1 cellular context compared by ENCODE assay signal in the genomic region with DNA sequence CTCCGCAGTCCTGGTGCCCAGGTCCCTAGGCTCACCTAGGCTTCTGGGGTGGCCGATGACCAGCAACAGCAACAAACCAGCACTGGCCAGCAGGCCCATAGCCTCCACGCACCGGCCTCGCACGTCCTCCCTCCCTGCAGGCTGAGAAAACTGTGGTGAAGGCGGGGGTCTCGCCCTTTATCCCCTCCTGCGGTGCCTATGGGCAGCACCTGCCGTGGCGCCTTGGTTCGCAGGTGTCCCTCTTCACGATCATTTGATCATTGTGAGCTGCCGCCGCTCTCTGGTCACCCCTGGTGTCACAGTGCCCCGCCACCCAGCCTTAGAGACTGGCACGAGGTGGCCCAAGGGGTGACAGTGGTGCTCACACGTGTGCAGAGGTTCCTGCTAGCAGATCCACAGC.
TF ChIP-seq lines count a peak whose summit lies in the region.

A gene with protein sequence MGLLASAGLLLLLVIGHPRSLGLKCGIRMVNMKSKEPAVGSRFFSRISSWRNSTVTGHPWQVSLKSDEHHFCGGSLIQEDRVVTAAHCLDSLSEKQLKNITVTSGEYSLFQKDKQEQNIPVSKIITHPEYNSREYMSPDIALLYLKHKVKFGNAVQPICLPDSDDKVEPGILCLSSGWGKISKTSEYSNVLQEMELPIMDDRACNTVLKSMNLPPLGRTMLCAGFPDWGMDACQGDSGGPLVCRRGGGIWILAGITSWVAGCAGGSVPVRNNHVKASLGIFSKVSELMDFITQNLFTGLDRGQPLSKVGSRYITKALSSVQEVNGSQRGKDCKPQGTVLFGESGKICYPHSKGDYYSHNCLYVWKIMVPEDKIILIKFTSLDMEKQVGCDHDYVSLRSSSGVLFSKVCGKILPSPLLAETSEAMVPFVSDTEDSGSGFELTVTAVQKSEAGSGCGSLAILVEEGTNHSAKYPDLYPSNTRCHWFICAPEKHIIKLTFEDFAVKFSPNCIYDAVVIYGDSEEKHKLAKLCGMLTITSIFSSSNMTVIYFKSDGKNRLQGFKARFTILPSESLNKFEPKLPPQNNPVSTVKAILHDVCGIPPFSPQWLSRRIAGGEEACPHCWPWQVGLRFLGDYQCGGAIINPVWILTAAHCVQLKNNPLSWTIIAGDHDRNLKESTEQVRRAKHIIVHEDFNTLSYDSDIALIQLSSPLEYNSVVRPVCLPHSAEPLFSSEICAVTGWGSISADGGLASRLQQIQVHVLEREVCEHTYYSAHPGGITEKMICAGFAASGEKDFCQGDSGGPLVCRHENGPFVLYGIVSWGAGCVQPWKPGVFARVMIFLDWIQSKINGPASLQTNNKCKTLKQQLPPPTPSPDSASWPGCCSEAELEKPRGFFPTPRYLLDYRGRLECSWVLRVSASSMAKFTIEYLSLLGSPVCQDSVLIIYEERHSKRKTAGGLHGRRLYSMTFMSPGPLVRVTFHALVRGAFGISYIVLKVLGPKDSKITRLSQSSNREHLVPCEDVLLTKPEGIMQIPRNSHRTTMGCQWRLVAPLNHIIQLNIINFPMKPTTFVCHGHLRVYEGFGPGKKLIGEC (minus strand): TSS at position 99 of the 400 bp plus-strand sequence. CDS start 0 bp downstream, at position 99.

TF ChIP-seq in IMR-90, 13 proteins besides CTCF, POLR2A, EP300 and RAD21:
- TF ChIP-seq, protein P1, sequence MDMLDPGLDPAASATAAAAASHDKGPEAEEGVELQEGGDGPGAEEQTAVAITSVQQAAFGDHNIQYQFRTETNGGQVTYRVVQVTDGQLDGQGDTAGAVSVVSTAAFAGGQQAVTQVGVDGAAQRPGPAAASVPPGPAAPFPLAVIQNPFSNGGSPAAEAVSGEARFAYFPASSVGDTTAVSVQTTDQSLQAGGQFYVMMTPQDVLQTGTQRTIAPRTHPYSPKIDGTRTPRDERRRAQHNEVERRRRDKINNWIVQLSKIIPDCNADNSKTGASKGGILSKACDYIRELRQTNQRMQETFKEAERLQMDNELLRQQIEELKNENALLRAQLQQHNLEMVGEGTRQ (IDR thresholded peaks at IDR 0.05; ENCODE audit: low read depth, low read length), result no peak
- no peak for TF ChIP-seq FOS (IDR thresholded peaks at IDR 0.05; ENCODE audit: low read depth, low read length)
- TF ChIP-seq MXI1 (IDR thresholded peaks at IDR 0.05; ENCODE audit: borderline replicate concordance, low read depth, low read length), result no peak
